ENCODE assay signal across 34 cellular contexts in the genomic region with DNA sequence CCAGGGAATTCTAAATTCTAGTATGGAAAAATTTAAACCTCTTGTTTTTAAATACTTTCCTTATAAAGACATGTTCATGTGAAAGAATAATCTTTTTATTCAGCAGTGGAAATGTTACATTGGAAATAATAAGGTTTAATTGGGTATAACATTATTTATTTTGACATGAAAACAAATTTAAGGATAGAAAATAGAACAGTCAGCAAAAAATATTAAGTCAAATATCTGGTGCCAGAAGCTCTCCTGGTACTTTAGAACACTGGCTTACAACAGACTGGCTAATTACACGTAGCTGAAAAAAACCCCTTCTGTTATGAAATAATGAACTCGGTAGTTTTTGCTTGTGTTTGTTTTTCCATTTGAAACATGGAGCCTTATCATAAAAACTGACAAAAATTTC.
"Had no signal": no experiment of that assay in that cellular context is flagged by ENCODE, and none has a peak within 500 bp of the region (broad histone marks: within the 10 kb centered on the region; RNA-seq: fewer than 3 reads in every experiment).

No MANE protein-coding gene starts in this region.

- H3K36me3 ChIP-seq: ascending aorta, cardiac muscle cell, gastrocnemius medialis, pancreas, prostate gland, sigmoid colon, stomach, thyroid gland, upper lobe of left lung, vagina, WERI-Rb-1 had no signal

- H3K4me3 ChIP-seq: ascending aorta, cardiac muscle cell, coronary artery, dorsolateral prefrontal cortex, gastrocnemius medialis, pancreas, prostate gland, sigmoid colon, smooth muscle cell, stomach, thyroid gland, upper lobe of left lung, vagina had no signal

- ATAC-seq: activated CD4-positive, CD25-positive, alpha-beta regulatory T cell treated with anti-CD3 and anti-CD28 coated beads, Interleukin-2, amount 50 U/mL, for 24 hours; gastrocnemius medialis; left colon; naive thymus-derived CD4-positive, alpha-beta T cell; stimulated activated naive B cell treated with anti-CD40 and anti-IgM and Interleukin-4, amounts not matched to agents 10 μg/mL and 1 μg/mL and 100 μg/mL, for 72 hours had no signal

- H3K27ac ChIP-seq: ascending aorta, cardiac muscle cell, coronary artery, dorsolateral prefrontal cortex, gastrocnemius medialis, pancreas, prostate gland, sigmoid colon, stomach, thyroid gland, upper lobe of left lung, vagina, WERI-Rb-1 had no signal

- DNase-seq: activated CD4-positive, alpha-beta T cell treated with anti-CD3 and anti-CD28 coated beads for 48 hours; activated CD4-positive, alpha-beta T cell treated with anti-CD3 and anti-CD28 coated beads, Interleukin-2, amount 50 U/mL, for 48 hours; activated CD8-positive, alpha-beta memory T cell treated with anti-CD3 and anti-CD28 coated beads for 24 hours; activated effector memory CD4-positive, alpha-beta T cell treated with anti-CD3 and anti-CD28 coated beads, Interleukin-2, amount 50 U/mL, for 16 hours; activated naive CD4-positive, alpha-beta T cell treated with anti-CD3 and anti-CD28 coated beads for 36 hours; activated naive CD8-positive, alpha-beta T cell treated with anti-CD3 and anti-CD28 coated beads, Interleukin-2, amount 10 ng/mL, durations not matched to agents 7 days and 5 days; dorsolateral prefrontal cortex; effector memory CD4-positive, alpha-beta T cell; erythroblast; gastrocnemius medialis; glutamatergic neuron; left colon; midbrain; naive thymus-derived CD4-positive, alpha-beta T cell; nucleus accumbens; pancreas; retina; sigmoid colon; stimulated activated CD4-positive, alpha-beta T cell treated with anti-CD3 and anti-CD28 coated beads, Interleukin-1b, Interleukin-23, amount 100 ng/mL, for 48 hours; stimulated activated CD4-positive, alpha-beta T cell treated with anti-CD3 and anti-CD28 coated beads, Interleukin-4, amount 100 ng/mL, for 4 hours; stimulated activated CD8-positive, alpha-beta memory T cell treated with anti-CD3 and anti-CD28 coated beads, Interleukin-4, amount 100 ng/mL, for 48 hours; stimulated activated naive B cell treated with anti-CD40 and anti-IgM and Interleukin-4, amounts not matched to agents 10 μg/mL and 1 μg/mL and 100 μg/mL, for 72 hours; stomach; T-helper 9 cell; thyroid gland; upper lobe of left lung; WERI-Rb-1 had no signal

- H3K9me3 ChIP-seq: ascending aorta, gastrocnemius medialis, pancreas, prostate gland, sigmoid colon, stomach, thyroid gland, upper lobe of left lung, vagina had no signal
